9 cellular contexts compared by ENCODE assay signal in the genomic region with DNA sequence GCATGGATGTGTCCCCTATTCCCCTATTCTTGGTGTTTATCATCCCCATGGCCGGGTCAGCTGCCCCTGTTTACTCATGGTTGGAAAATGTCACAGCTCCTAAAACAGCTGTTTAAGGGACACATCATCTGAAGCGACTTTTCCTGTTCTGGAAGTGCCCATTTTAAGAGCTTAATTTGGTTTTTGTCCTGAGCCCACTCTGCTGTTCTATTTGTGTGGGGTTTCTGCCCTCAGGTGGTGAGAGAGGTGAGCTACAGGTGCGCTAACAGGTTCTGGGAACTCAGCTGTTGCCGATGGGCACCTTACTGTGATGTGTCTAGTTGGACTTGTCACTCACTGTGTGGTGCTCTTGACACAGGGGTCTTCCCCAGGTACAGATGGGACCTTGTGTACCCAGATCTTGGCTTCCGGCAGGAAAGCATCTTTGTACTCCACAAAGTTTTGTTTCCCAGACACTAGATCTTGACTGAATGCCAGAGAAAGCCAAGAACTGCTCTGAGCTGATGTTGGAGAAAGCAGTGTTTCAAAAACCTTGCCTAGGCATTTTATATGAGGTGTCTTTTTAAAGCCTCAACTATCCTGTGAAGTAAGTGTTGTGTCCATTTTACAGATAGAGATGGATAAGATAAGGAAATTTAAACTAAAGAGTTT. TPM values are rescaled to one million over a fixed set of nuclear protein-coding genes. Genes with fewer than 3 reads are reported as not detected.
DNase-seq lines count a peak whose midpoint lies in the region; ATAC-seq and TF ChIP-seq lines count a peak whose summit lies in the region.
"Had no signal": no experiment of that assay in that cellular context is flagged by ENCODE, and none has a peak within 500 bp of the region (broad histone marks: within the 10 kb centered on the region; RNA-seq: fewer than 3 reads in every experiment).

No MANE protein-coding gene starts in this region.

- H3K4me1 ChIP-seq in HCT116 (ENCODE audit: control insufficient read depth in 1 of 2, insufficient read depth in 2 of 2, low read length in 2 of 2) (peaks cover 0 to 8% of the 10 kb centered on the region in 2 experiments; a peak in 1 of 4 replicates), prostate gland (replicated peaks) (no peaks in the 10 kb centered on the region)

- peaks cover 3% of the 10 kb centered on the region for H3K4me1 Mint-ChIP-seq in endothelial cell (ENCODE audit: unreplicated experiment)

- H3K9me3 ChIP-seq in HCT116 (ENCODE audit: control insufficient read depth in 1 of 2, insufficient read depth in 1 of 2, low read depth in 1 of 2, low read length in 2 of 2) (no peaks in the 10 kb centered on the region), prostate gland (no peaks in the 10 kb centered on the region)

- CTCF ChIA-PET in HCT116 (lab: Charles Lee) = interaction anchor here (0.6 to 15.6 kb wide), 29 partner anchors 8 to 1032 kb away, joined by 3 to 393 read pairs (median 4); partner anchors contain the start of gene KIRREL1

- H3K4me3 ChIP-seq in HCT116 (replicated peaks in 1 of 2; ENCODE audit: low read depth in 1 of 2, low read length in 2 of 2) (no peak overlapping the region), prostate gland (no peak overlapping the region)

- no peaks in the 10 kb centered on the region for H3K9me3 Mint-ChIP-seq in endothelial cell (ENCODE audit: unreplicated experiment)

- BruUV-seq in HCT116 (replicated peaks; lab: Mats Ljungman, UMichigan) = no TSS peak

- POLR2A ChIA-PET in HCT116 (lab: Charles Lee) = interaction anchor here (1.2 to 1.8 kb wide), 3 partner anchors 130 to 161 kb away, joined by 3 to 8 read pairs (median 6); no protein-coding TSS in a partner anchor

- DNase-seq in DMS114 treated with DMSO at 0.1 percent for 48 hours (lab: John Stamatoyannopoulos, UW; ENCODE audit: unreplicated experiment) (peak; percentile 36), HCT116 (ENCODE audit: low read depth, low spot score) (peak; percentile 59), RPMI7951 (ENCODE audit: low read depth) (peak; percentile 57), endothelial cell (ENCODE audit: low spot score) (peak; percentile 62), prostate gland (ENCODE audit: low spot score) (peak; percentile 19), medulla oblongata (ENCODE audit: extremely low spot score) (no peak)

- TF ChIP-seq CTCF in HCT116 (IDR thresholded peaks at IDR 0.05 in 2 of 3, conservative IDR thresholded peaks at IDR 0.05 in 1 of 3; ENCODE audit: borderline replicate concordance in 1 of 3, insufficient read depth in 1 of 3, low read depth in 2 of 3, low read length in 2 of 3) (peak; percentile 87 to 95 (median 94)), endothelial cell (IDR thresholded peaks at IDR 0.05; ENCODE audit: unreplicated experiment) (peak; percentile 62), prostate gland (IDR thresholded peaks at IDR 0.05) (peak in 3 of 4 experiments; percentile 23 to 72 (median 52))

- peak; percentile 72 for ATAC-seq in HCT116
- no peak for ATAC-seq in GM21723 (IDR thresholded peaks at IDR 0.05; ENCODE audit: unreplicated experiment)
- ATAC-seq in HG03439 (IDR thresholded peaks at IDR 0.05; ENCODE audit: unreplicated experiment) = no peak

- peak; percentile 96 for TF ChIP-seq RAD21 in HCT116 (IDR thresholded peaks at IDR 0.05; ENCODE audit: low read depth)

- H3K27ac ChIP-seq in HCT116 (ENCODE audit: low read depth, low read length) (no peak overlapping the region), prostate gland (no peak overlapping the region)

- TF ChIP-seq POLR2A in HCT116 (IDR thresholded peaks at IDR 0.05; ENCODE audit: borderline replicate concordance, extremely low read depth, insufficient read depth, insufficient read length) (no peak), prostate gland (IDR thresholded peaks at IDR 0.05) (no peak)

- RAD21 ChIA-PET in HCT116 (lab: Charles Lee; ENCODE audit: low non-redundant PET in 1 of 2, low total read pairs in 2 of 2, uncharacterized antibody in 2 of 2, unreplicated experiment in 2 of 2) = interaction anchor here (0.7 to 1.9 kb wide), 13 partner anchors 26 to 244 kb away, joined by 3 to 18 read pairs (median 4); no protein-coding TSS in a partner anchor

- peak overlapping the region; percentile 87 for H2AFZ ChIP-seq in HCT116 (ENCODE audit: low read depth, low read length, poor library complexity, severe bottlenecking)

- H3K4me3 Mint-ChIP-seq in endothelial cell (ENCODE audit: unreplicated experiment) = no peak overlapping the region

- peak overlapping the region; percentile 8; the same call in 1 of the 2 replicates for H3K4me2 ChIP-seq in HCT116 (ENCODE audit: low read length)

- WGBS in prostate gland = 26% methylated on average over 5 of the region's 5 CpGs

- H3K36me3 ChIP-seq in HCT116 (ENCODE audit: control insufficient read depth in 1 of 2, insufficient read depth in 2 of 2, low read length in 2 of 2) (no peaks in the 10 kb centered on the region), prostate gland (no peaks in the 10 kb centered on the region)

- no peaks in the 10 kb centered on the region for H4K20me1 ChIP-seq in HCT116 (ENCODE audit: insufficient read depth)

- H3K9ac ChIP-seq in HCT116 (ENCODE audit: low read length) = no peak overlapping the region

- H3K27me3 ChIP-seq in HCT116 (ENCODE audit: insufficient read depth, low read length) = peaks cover 6% of the 10 kb centered on the region; the same call in 1 of the 2 replicates
- no peaks in the 10 kb centered on the region for H3K27me3 ChIP-seq in prostate gland (replicated peaks; ENCODE audit: insufficient read depth)

- intact Hi-C loops in HCT116 (cut with micrococcal nuclease) (loop anchor here (1.0 to 10.0 kb wide), 10 partner anchors 26 to 957 kb away; no protein-coding TSS in a partner anchor), prostate gland (cut with DNase I) (no loop called here)

- no peak overlapping the region for H3K27ac Mint-ChIP-seq in endothelial cell (ENCODE audit: unreplicated experiment)

- no peaks in the 10 kb centered on the region for H3K36me3 Mint-ChIP-seq in endothelial cell (ENCODE audit: low read depth, unreplicated experiment)

- H3K9me2 ChIP-seq in HCT116 (ENCODE audit: insufficient read depth) = no peaks in the 10 kb centered on the region

- peaks cover 2% of the 10 kb centered on the region for H3K27me3 Mint-ChIP-seq in endothelial cell (ENCODE audit: unreplicated experiment)

- no peaks in the 10 kb centered on the region for H3K79me2 ChIP-seq in HCT116 (ENCODE audit: insufficient read depth, low read length)

TF ChIP-seq in HCT116, 20 proteins besides CTCF, POLR2A, EP300 and RAD21:
- TF ChIP-seq EZH2phosphoT487 (IDR thresholded peaks at IDR 0.05; ENCODE audit: borderline replicate concordance) (no peak), SP1 (IDR thresholded peaks at IDR 0.05; ENCODE audit: low read depth) (no peak), JUND (IDR thresholded peaks at IDR 0.05) (no peak), ELF1 (IDR thresholded peaks at IDR 0.05; ENCODE audit: borderline replicate concordance, low read depth) (no peak), EZH2 (IDR thresholded peaks at IDR 0.05) (no peak), EGR1 (IDR thresholded peaks at IDR 0.05; ENCODE audit: low read depth) (no peak)
TF ChIP-seq in HCT116: peak in this region for 0.

RNA-seq across cellular contexts. Expression of gene CD1D, which starts 59.0 kb away (rescaled TPM):
- total RNA-seq in HCT116 (2021; ENCODE audit: unreplicated experiment) (not detected), endothelial cell (ENCODE audit: unreplicated experiment) (1.5 TPM), prostate gland (1 to 10 TPM; 1.3 to 3.1 TPM)
- 0.03 TPM in 1 of 2 replicates, not detected in the other for polyA plus RNA-seq in HCT116 (2012)
- 0.36 and 1.3 TPM in 2 replicates for total RNA-seq in RPMI7951 (2014; rRNA removed; shearing (Covaris generic))
- total RNA-seq: T-helper 2 cell treated with Interferon-gamma antibody and Interleukin-4, amounts not matched to agents 100 ng/mL and 5 ng/mL, for 36 hours had no signal
